In genomic region chr9:70395652-70396051, GRCh38 we compare ENCODE assay signal across 15 cellular contexts. TPM values are rescaled to one million over a fixed set of nuclear protein-coding genes. Genes with fewer than 3 reads are reported as not detected.
DNase-seq lines count a peak whose midpoint lies in the region; ATAC-seq, FAIRE-seq and TF ChIP-seq lines count a peak whose summit lies in the region.
"Had no signal": no experiment of that assay in that cellular context is flagged by ENCODE, and none has a peak within 500 bp of the region (broad histone marks: within the 10 kb centered on the region; RNA-seq: fewer than 3 reads in every experiment).

No MANE protein-coding gene starts in this region.

- H3K4me1 ChIP-seq in CD8-positive, alpha-beta memory T cell (ENCODE audit: insufficient read depth, low read length): peaks cover 92% of the 10 kb centered on the region
- H3K4me1 ChIP-seq in HEK293 (ENCODE audit: control insufficient read depth, insufficient read depth, low read length) (peaks cover 7% of the 10 kb centered on the region; the same call in 1 of the 2 replicates), kidney (ENCODE audit: control insufficient read depth in 1 of 2, insufficient read depth in 1 of 2, low read depth in 1 of 2, low read length in 2 of 2) (peaks cover 34 to 53% of the 10 kb centered on the region in 2 donors), gastrocnemius medialis (peaks cover 99 to 100% of the 10 kb centered on the region in 2 donors)
- H3K4me1 ChIP-seq: A549 had no signal

- H3K27me3 ChIP-seq in CD8-positive, alpha-beta memory T cell (ENCODE audit: insufficient read depth, low read length, poor library complexity, severe bottlenecking): no peaks in the 10 kb centered on the region
- no peaks in the 10 kb centered on the region for H3K27me3 ChIP-seq in gastrocnemius medialis

- H3K9me3 Mint-ChIP-seq in CD8-positive, alpha-beta memory T cell: no peaks in the 10 kb centered on the region
- H3K9me3 Mint-ChIP-seq: CD14-positive monocyte, H9 had no signal

- H3K27ac Mint-ChIP-seq in CD8-positive, alpha-beta memory T cell: peak overlapping the region in 5 of 8 donors; percentile 28 to 84 (median 68)
- H3K27ac Mint-ChIP-seq: H9 had no signal

- no peaks in the 10 kb centered on the region for H3K36me3 ChIP-seq in CD8-positive, alpha-beta memory T cell (ENCODE audit: insufficient read depth, low read length)
- H3K36me3 ChIP-seq in HEK293 (ENCODE audit: control insufficient read depth in 2 of 2, insufficient read depth in 1 of 2, low read length in 2 of 2): no peaks in the 10 kb centered on the region
- H3K36me3 ChIP-seq in kidney (ENCODE audit: control insufficient read depth in 1 of 2, insufficient read depth in 2 of 2, low read length in 2 of 2): no peaks in the 10 kb centered on the region
- no peaks in the 10 kb centered on the region for H3K36me3 ChIP-seq in gastrocnemius medialis

- DNase-seq in CD8-positive, alpha-beta memory T cell: no peak
- no peak for DNase-seq in kidney
- no peak for DNase-seq in gastrocnemius medialis
- no peak for DNase-seq in activated naive CD4-positive, alpha-beta T cell treated with Interleukin-2 at 50 U/mL for 16 hours
- DNase-seq in iPS-NIHi7 (ENCODE audit: extremely low spot score): no peak
- no peak for DNase-seq in NCI-H1092 (lab: John Stamatoyannopoulos, UW)
- DNase-seq: DMS79, GOT3, H9 had no signal

- POLR2A ChIA-PET in CD8-positive, alpha-beta memory T cell (lab: Charles Lee): interaction anchor here (1.6 kb wide), 1 partner anchor 15 kb away, joined by 3 read pairs; no protein-coding TSS in a partner anchor
- POLR2A ChIA-PET in HEK293 (lab: Yijun Ruan, JAX): no interaction called here

- no peak overlapping the region for H3K4me3 ChIP-seq in CD8-positive, alpha-beta memory T cell (ENCODE audit: low read length)
- H3K4me3 ChIP-seq in HEK293 (ENCODE audit: low read depth, low read length) (no peak overlapping the region), kidney (ENCODE audit: low read length in 2 of 2) (no peak overlapping the region), gastrocnemius medialis (peak overlapping the region in 1 of 4 donors; percentile 26)
- H3K4me3 ChIP-seq: A549 had no signal

- no peak overlapping the region for H3K9ac ChIP-seq in kidney (ENCODE audit: low read length in 2 of 2)

- no peak for ATAC-seq in gastrocnemius medialis
- ATAC-seq: A549, HepG2 had no signal

- no peak for TF ChIP-seq CTCF in HEK293 (tag by site-specific recombination; IDR thresholded peaks at IDR 0.05)
- no peak for TF ChIP-seq CTCF in kidney (IDR thresholded peaks at IDR 0.05; ENCODE audit: borderline replicate concordance, extremely low read depth, insufficient read depth)
- no peak for TF ChIP-seq CTCF in gastrocnemius medialis (IDR thresholded peaks at IDR 0.05 in 4 of 5, conservative IDR thresholded peaks at IDR 0.05 in 1 of 5)

- peaks cover 77 to 92% (median 90%) of the 10 kb centered on the region in 3 donors for H3K4me1 Mint-ChIP-seq in CD8-positive, alpha-beta memory T cell

- no peaks in the 10 kb centered on the region for H3K36me3 Mint-ChIP-seq in CD8-positive, alpha-beta memory T cell

- no peak overlapping the region for H3K4me3 Mint-ChIP-seq in CD8-positive, alpha-beta memory T cell
- H3K4me3 Mint-ChIP-seq: CD14-positive monocyte, H9 had no signal

- FAIRE-seq in kidney (lab: Jason Lieb, UNC): peak; percentile 29
- FAIRE-seq: A549, GM12891, HepG2, HTR-8/SVneo had no signal

- no peaks in the 10 kb centered on the region for H3K9me3 ChIP-seq in CD8-positive, alpha-beta memory T cell (ENCODE audit: low read length)
- H3K9me3 ChIP-seq in HEK293 (ENCODE audit: control insufficient read depth, insufficient read depth, low read depth, low read length): no peaks in the 10 kb centered on the region
- H3K9me3 ChIP-seq in kidney (ENCODE audit: control insufficient read depth in 1 of 2, low read length in 2 of 2): no peaks in the 10 kb centered on the region
- H3K9me3 ChIP-seq in gastrocnemius medialis: no peaks in the 10 kb centered on the region
- H3K9me3 ChIP-seq: A549 had no signal

- intact Hi-C loops in kidney (cut with DNase I): no loop called here
- intact Hi-C loops in gastrocnemius medialis (cut with DNase I; ENCODE audit: low total_unique reads): loop anchor here (2.0 kb wide), 1 partner anchor 17 kb away; no protein-coding TSS in a partner anchor

- H3K27ac ChIP-seq in CD8-positive, alpha-beta memory T cell (ENCODE audit: low read depth, low read length): no peak overlapping the region
- H3K27ac ChIP-seq in HEK293 (ENCODE audit: extremely low read depth, low read depth, low read length) (no peak overlapping the region), kidney (ENCODE audit: low read depth in 2 of 2, low read length in 2 of 2) (no peak overlapping the region), gastrocnemius medialis (peak overlapping the region; percentile 15 to 100 (median 68))
- H3K27ac ChIP-seq: A549 had no signal

- in situ Hi-C loops in gastrocnemius medialis (cut with MboI; ENCODE audit: low sequenced_read_pairs in 4 of 4): no loop called here

- H3K27me3 Mint-ChIP-seq in CD8-positive, alpha-beta memory T cell: no peaks in the 10 kb centered on the region

- CTCF ChIA-PET in CD8-positive, alpha-beta memory T cell (lab: Charles Lee): no interaction called here
- CTCF ChIA-PET in HEK293 (lab: Yijun Ruan, JAX): no interaction called here

- no peak for TF ChIP-seq POLR2A in gastrocnemius medialis (IDR thresholded peaks at IDR 0.05)

TF ChIP-seq in HEK293, 187 proteins besides CTCF, POLR2A, EP300 and RAD21:
- TF ChIP-seq ZNF202 (tag by site-specific recombination; IDR thresholded peaks at IDR 0.05; ENCODE audit: borderline replicate concordance) (no peak), EGR2 (tag by site-specific recombination; IDR thresholded peaks at IDR 0.05; ENCODE audit: low read depth) (peak; percentile 18; the same call in 1 of the 2 replicates), ZFHX2 (tag by site-specific recombination; conservative IDR thresholded peaks at IDR 0.05) (0 out of 2 replicates have a peak, but pooled peaks have one; percentile 19)

RNA-seq across cellular contexts. Expression of gene KLF9, which starts 18.8 kb away (rescaled TPM):
- total RNA-seq in CD8-positive, alpha-beta memory T cell: 10 to 100 TPM; 19.2 to 20.2 TPM
- 3.9 TPM for polyA plus RNA-seq in CD8-positive, alpha-beta memory T cell
- total RNA-seq in kidney: 100 TPM
- 23.5 TPM for polyA plus RNA-seq in kidney (ENCODE audit: insufficient read depth, low read depth, low replicate concordance)
- 100 to 1,000 TPM; 122 to 174 (median 169) TPM for total RNA-seq in gastrocnemius medialis

Comparison
In these comparisons a context has a peak if more than half of its experiments do, and no peak if none do; other contexts are left out.
1. H3K27ac ChIP-seq: peak in gastrocnemius medialis (4 of 4); none in CD8-positive, alpha-beta memory T cell (single experiment), HEK293 (single experiment) and kidney (0 of 2).